10 cellular contexts compared by ENCODE assay signal in the genomic region with DNA sequence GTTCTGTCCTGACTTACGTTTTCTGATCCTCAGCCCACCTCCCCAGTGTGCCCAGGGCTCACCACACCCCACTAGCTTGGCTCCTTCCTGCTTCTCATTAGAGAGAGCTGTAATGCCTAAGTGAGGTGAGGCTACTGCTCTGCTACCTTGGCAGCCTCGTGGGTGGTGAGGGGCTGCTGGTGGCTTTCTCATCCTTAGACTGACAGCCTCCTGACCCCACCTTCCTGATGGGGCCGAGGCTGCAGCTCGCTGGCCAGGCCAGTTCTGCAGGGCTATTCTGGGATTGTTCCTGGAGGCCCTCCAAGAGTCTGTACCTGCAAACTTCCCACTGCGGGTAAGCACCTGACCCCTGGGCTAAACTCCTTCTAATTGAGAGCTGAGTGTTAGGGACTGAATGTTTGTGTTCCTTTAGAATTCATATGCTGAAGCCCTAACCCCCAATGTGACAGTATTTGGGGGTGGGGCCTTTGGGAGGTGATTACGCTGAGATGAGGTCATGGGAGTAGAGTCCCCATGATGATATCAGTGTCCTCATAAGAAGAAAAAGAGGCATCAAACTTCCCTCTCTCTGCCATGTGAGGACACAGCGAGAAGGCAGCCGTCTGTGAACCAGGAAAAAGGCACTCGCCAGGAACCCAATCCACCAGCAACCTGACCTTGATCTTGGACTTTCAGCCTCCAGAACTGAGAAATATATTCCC. TPM values are rescaled to one million over a fixed set of nuclear protein-coding genes. Genes with fewer than 3 reads are reported as not detected.
DNase-seq lines count a peak whose midpoint lies in the region; ATAC-seq and TF ChIP-seq lines count a peak whose summit lies in the region.
"Had no signal": no experiment of that assay in that cellular context is flagged by ENCODE, and none has a peak within 500 bp of the region (broad histone marks: within the 10 kb centered on the region; RNA-seq: fewer than 3 reads in every experiment).

No MANE protein-coding gene starts in this region.

- no peaks in the 10 kb centered on the region for H3K36me3 Mint-ChIP-seq in activated CD8-positive, alpha-beta T cell treated with anti-CD3 and anti-CD28 coated beads for 36 hours (ENCODE audit: low read depth)
- H3K36me3 Mint-ChIP-seq in activated CD8-positive, alpha-beta T cell treated with anti-CD3 and anti-CD28 coated beads, Interleukin-2, amount 10 ng/mL, durations not matched to agents 7 days and 5 days (ENCODE audit: low read depth): no peaks in the 10 kb centered on the region
- H3K36me3 Mint-ChIP-seq in effector memory CD8-positive, alpha-beta T cell (ENCODE audit: insufficient read depth): no peaks in the 10 kb centered on the region
- no peaks in the 10 kb centered on the region for H3K36me3 Mint-ChIP-seq in stimulated activated naive B cell treated with anti-CD40 and anti-IgM and Interleukin-4, amounts not matched to agents 10 μg/mL and 1 μg/mL and 100 μg/mL, for 72 hours

- no peaks in the 10 kb centered on the region for H3K27me3 Mint-ChIP-seq in activated CD8-positive, alpha-beta T cell treated with anti-CD3 and anti-CD28 coated beads for 36 hours
- H3K27me3 Mint-ChIP-seq in activated CD8-positive, alpha-beta T cell treated with anti-CD3 and anti-CD28 coated beads, Interleukin-2, amount 10 ng/mL, durations not matched to agents 7 days and 5 days (ENCODE audit: low read depth): no peaks in the 10 kb centered on the region
- peaks cover 30 to 58% of the 10 kb centered on the region in 2 donors for H3K27me3 Mint-ChIP-seq in effector memory CD8-positive, alpha-beta T cell
- no peaks in the 10 kb centered on the region for H3K27me3 Mint-ChIP-seq in stimulated activated naive B cell treated with anti-CD40 and anti-IgM and Interleukin-4, amounts not matched to agents 10 μg/mL and 1 μg/mL and 100 μg/mL, for 72 hours

- H3K4me1 Mint-ChIP-seq in activated CD8-positive, alpha-beta T cell treated with anti-CD3 and anti-CD28 coated beads for 36 hours (ENCODE audit: low read depth): peaks cover 9% of the 10 kb centered on the region
- peaks cover 6% of the 10 kb centered on the region for H3K4me1 Mint-ChIP-seq in activated CD8-positive, alpha-beta T cell treated with anti-CD3 and anti-CD28 coated beads, Interleukin-2, amount 10 ng/mL, durations not matched to agents 7 days and 5 days (ENCODE audit: low read depth)
- H3K4me1 Mint-ChIP-seq in effector memory CD8-positive, alpha-beta T cell (ENCODE audit: low read depth in 2 of 2): peaks cover 8 to 14% of the 10 kb centered on the region in 2 donors
- H3K4me1 Mint-ChIP-seq in stimulated activated naive B cell treated with anti-CD40 and anti-IgM and Interleukin-4, amounts not matched to agents 10 μg/mL and 1 μg/mL and 100 μg/mL, for 72 hours: peaks cover 44 to 65% of the 10 kb centered on the region in 2 donors

- peak; percentile 30 for ATAC-seq in activated CD8-positive, alpha-beta T cell treated with anti-CD3 and anti-CD28 coated beads for 36 hours
- no peak for ATAC-seq in activated CD8-positive, alpha-beta T cell treated with anti-CD3 and anti-CD28 coated beads, Interleukin-2, amount 10 ng/mL, durations not matched to agents 7 days and 5 days
- peak; percentile 25 for ATAC-seq in HG03354 (IDR thresholded peaks at IDR 0.05; ENCODE audit: poor library complexity, severe bottlenecking, unreplicated experiment)
- ATAC-seq in effector memory CD8-positive, alpha-beta T cell (replicated peaks): peak; percentile 32
- ATAC-seq in stimulated activated naive B cell treated with anti-CD40 and anti-IgM and Interleukin-4, amounts not matched to agents 10 μg/mL and 1 μg/mL and 100 μg/mL, for 72 hours (replicated peaks): peak; percentile 54 to 61

- POLR2A ChIA-PET in activated CD8-positive, alpha-beta T cell treated with anti-CD3 and anti-CD28 coated beads for 36 hours (lab: Charles Lee): interaction anchor here (0.6 kb wide), 1 partner anchor 537 kb away, joined by 3 read pairs; no protein-coding TSS in a partner anchor
- POLR2A ChIA-PET in activated CD8-positive, alpha-beta T cell treated with anti-CD3 and anti-CD28 coated beads, Interleukin-2, amount 10 ng/mL, durations not matched to agents 7 days and 5 days (lab: Charles Lee): interaction anchor here (0.6 kb wide), 1 partner anchor 26 kb away, joined by 3 read pairs; no protein-coding TSS in a partner anchor

- TF ChIP-seq CTCF in activated CD8-positive, alpha-beta T cell treated with anti-CD3 and anti-CD28 coated beads for 36 hours (IDR thresholded peaks at IDR 0.05): no peak
- no peak for TF ChIP-seq CTCF in GM13977 (IDR thresholded peaks at IDR 0.05; ENCODE audit: extremely low read depth, insufficient read depth, missing control alignments)

- H3K4me3 Mint-ChIP-seq in activated CD8-positive, alpha-beta T cell treated with anti-CD3 and anti-CD28 coated beads for 36 hours: no peak overlapping the region
- H3K4me3 Mint-ChIP-seq in activated CD8-positive, alpha-beta T cell treated with anti-CD3 and anti-CD28 coated beads, Interleukin-2, amount 10 ng/mL, durations not matched to agents 7 days and 5 days: no peak overlapping the region
- H3K4me3 Mint-ChIP-seq in effector memory CD8-positive, alpha-beta T cell: no peak overlapping the region
- peak overlapping the region; percentile 50 to 80 for H3K4me3 Mint-ChIP-seq in stimulated activated naive B cell treated with anti-CD40 and anti-IgM and Interleukin-4, amounts not matched to agents 10 μg/mL and 1 μg/mL and 100 μg/mL, for 72 hours

- DNase-seq in activated CD8-positive, alpha-beta T cell treated with anti-CD3 and anti-CD28 coated beads for 36 hours: no peak
- no peak for DNase-seq in activated CD8-positive, alpha-beta T cell treated with anti-CD3 and anti-CD28 coated beads, Interleukin-2, amount 10 ng/mL, durations not matched to agents 7 days and 5 days
- no peak for DNase-seq in effector memory CD8-positive, alpha-beta T cell
- DNase-seq in stimulated activated naive B cell treated with anti-CD40 and anti-IgM and Interleukin-4, amounts not matched to agents 10 μg/mL and 1 μg/mL and 100 μg/mL, for 72 hours: no peak
- DNase-seq in GM13977 (ENCODE audit: low spot score) (no peak), H4 (ENCODE audit: low spot score) (no peak)
- no peak for DNase-seq in stimulated activated CD8-positive, alpha-beta memory T cell treated with anti-CD3 and anti-CD28 coated beads, Interleukin-4, amount 100 ng/mL, for 48 hours
- DNase-seq: erythroblast, SIG-M5 had no signal

- in situ Hi-C loops in GM13977 (cut with MboI; ENCODE audit: low pct_unique_long_range_greater_than_20kb, low sequenced_read_pairs, unreplicated experiment): no loop called here

- CTCF ChIA-PET in activated CD8-positive, alpha-beta T cell treated with anti-CD3 and anti-CD28 coated beads for 36 hours (lab: Charles Lee): interaction anchor here (0.7 to 1.8 kb wide), 2 partner anchors 18 to 19 kb away, joined by 3 to 6 read pairs; no protein-coding TSS in a partner anchor
- CTCF ChIA-PET in activated CD8-positive, alpha-beta T cell treated with anti-CD3 and anti-CD28 coated beads, Interleukin-2, amount 10 ng/mL, durations not matched to agents 7 days and 5 days (lab: Charles Lee): interaction anchor here (0.8 to 2.2 kb wide), 2 partner anchors 8 to 19 kb away, joined by 3 to 10 read pairs; no protein-coding TSS in a partner anchor

- no peak overlapping the region for H3K27ac Mint-ChIP-seq in activated CD8-positive, alpha-beta T cell treated with anti-CD3 and anti-CD28 coated beads for 36 hours
- no peak overlapping the region for H3K27ac Mint-ChIP-seq in activated CD8-positive, alpha-beta T cell treated with anti-CD3 and anti-CD28 coated beads, Interleukin-2, amount 10 ng/mL, durations not matched to agents 7 days and 5 days
- peak overlapping the region; percentile 5 to 90 for H3K27ac Mint-ChIP-seq in effector memory CD8-positive, alpha-beta T cell
- H3K27ac Mint-ChIP-seq in stimulated activated naive B cell treated with anti-CD40 and anti-IgM and Interleukin-4, amounts not matched to agents 10 μg/mL and 1 μg/mL and 100 μg/mL, for 72 hours: peak overlapping the region; percentile 90

- intact Hi-C loops in activated CD8-positive, alpha-beta T cell treated with anti-CD3 and anti-CD28 coated beads for 36 hours (cut with micrococcal nuclease): no loop called here

- H3K9me3 Mint-ChIP-seq in activated CD8-positive, alpha-beta T cell treated with anti-CD3 and anti-CD28 coated beads for 36 hours: no peaks in the 10 kb centered on the region
- no peaks in the 10 kb centered on the region for H3K9me3 Mint-ChIP-seq in activated CD8-positive, alpha-beta T cell treated with anti-CD3 and anti-CD28 coated beads, Interleukin-2, amount 10 ng/mL, durations not matched to agents 7 days and 5 days (ENCODE audit: insufficient read depth)
- no peaks in the 10 kb centered on the region for H3K9me3 Mint-ChIP-seq in effector memory CD8-positive, alpha-beta T cell
- H3K9me3 Mint-ChIP-seq in stimulated activated naive B cell treated with anti-CD40 and anti-IgM and Interleukin-4, amounts not matched to agents 10 μg/mL and 1 μg/mL and 100 μg/mL, for 72 hours: no peaks in the 10 kb centered on the region

RNA-seq across cellular contexts. Expression of gene IQSEC1, which starts 38.1 kb away (rescaled TPM):
- total RNA-seq in activated CD8-positive, alpha-beta T cell treated with anti-CD3 and anti-CD28 coated beads for 36 hours: 10 to 100 TPM; 31.7 to 39.2 TPM
- 10 to 100 TPM; 47.8 to 53.8 TPM for total RNA-seq in activated CD8-positive, alpha-beta T cell treated with anti-CD3 and anti-CD28 coated beads, Interleukin-2, amount 10 ng/mL, durations not matched to agents 7 days and 5 days
- total RNA-seq in H4 (2014; rRNA removed; shearing (Covaris generic)): 4.6 and 5.7 TPM in 2 replicates

Comparison
In these comparisons a context has a peak if more than half of its experiments do, and no peak if none do; other contexts are left out.
1. H3K27ac Mint-ChIP-seq: peak in effector memory CD8-positive, alpha-beta T cell (2 of 2) and stimulated activated naive B cell treated with anti-CD40 and anti-IgM and Interleukin-4, amounts not matched to agents 10 μg/mL and 1 μg/mL and 100 μg/mL, for 72 hours (single experiment); none in activated CD8-positive, alpha-beta T cell treated with anti-CD3 and anti-CD28 coated beads for 36 hours (single experiment) and activated CD8-positive, alpha-beta T cell treated with anti-CD3 and anti-CD28 coated beads, Interleukin-2, amount 10 ng/mL, durations not matched to agents 7 days and 5 days (single experiment).
2. H3K4me3 Mint-ChIP-seq: peak in stimulated activated naive B cell treated with anti-CD40 and anti-IgM and Interleukin-4, amounts not matched to agents 10 μg/mL and 1 μg/mL and 100 μg/mL, for 72 hours (2 of 2); none in activated CD8-positive, alpha-beta T cell treated with anti-CD3 and anti-CD28 coated beads for 36 hours (single experiment), activated CD8-positive, alpha-beta T cell treated with anti-CD3 and anti-CD28 coated beads, Interleukin-2, amount 10 ng/mL, durations not matched to agents 7 days and 5 days (single experiment) and effector memory CD8-positive, alpha-beta T cell (0 of 2).